In the genomic region with DNA sequence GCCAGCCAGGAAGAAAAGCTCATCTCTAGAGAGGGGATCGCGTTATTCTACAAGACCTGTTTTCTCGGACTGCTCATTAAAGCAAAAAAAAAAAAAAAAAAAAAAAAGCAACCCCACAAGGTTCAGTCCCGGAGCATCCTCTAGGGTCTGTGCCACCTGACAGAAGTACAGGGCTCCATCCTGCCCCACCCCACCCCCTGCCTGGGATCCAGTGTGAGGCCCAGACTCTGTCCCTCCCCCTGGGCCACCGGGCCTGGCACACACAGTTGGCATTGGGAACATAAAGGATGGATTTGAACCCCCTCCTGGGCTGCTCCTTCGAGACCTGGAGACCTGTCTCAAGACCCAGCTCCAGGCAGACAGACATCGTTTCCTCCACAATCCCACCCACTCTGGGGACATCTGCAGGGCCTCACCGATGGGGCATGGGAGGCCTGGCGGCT, we compare ENCODE assay signal across 7 cellular contexts. TPM values are rescaled to one million over a fixed set of nuclear protein-coding genes. Genes with fewer than 3 reads are reported as not detected.
DNase-seq lines count a peak whose midpoint lies in the region; ATAC-seq and TF ChIP-seq lines count a peak whose summit lies in the region.

No MANE protein-coding gene starts in this region.

- in situ Hi-C loops in SK-MEL-5 (cut with HindIII; ENCODE audit: low pct_unique_long_range_greater_than_20kb, low sequenced_read_pairs), result no loop called here

- no peak for TF ChIP-seq EP300 in ovary (IDR thresholded peaks at IDR 0.05)

- no peak overlapping the region for H2AFZ ChIP-seq in HCT116 (ENCODE audit: low read depth, low read length, poor library complexity, severe bottlenecking)

- RAD21 ChIA-PET in HCT116 (lab: Charles Lee; ENCODE audit: low non-redundant PET in 1 of 2, low total read pairs in 2 of 2, uncharacterized antibody in 2 of 2, unreplicated experiment in 2 of 2), result no interaction called here

- TF ChIP-seq POLR2A in HCT116 (IDR thresholded peaks at IDR 0.05; ENCODE audit: borderline replicate concordance, extremely low read depth, insufficient read depth, insufficient read length) (no peak), ovary (IDR thresholded peaks at IDR 0.05) (no peak)

- H3K4me1 ChIP-seq in HCT116 (ENCODE audit: control insufficient read depth in 1 of 2, insufficient read depth in 2 of 2, low read length in 2 of 2) (peaks cover 17 to 47% of the 10 kb centered on the region in 2 experiments), ovary (ENCODE audit: insufficient read depth) (peaks cover 5% of the 10 kb centered on the region)

- H3K9me2 ChIP-seq in HCT116 (ENCODE audit: insufficient read depth), result no peaks in the 10 kb centered on the region

- TF ChIP-seq RAD21 in HCT116 (IDR thresholded peaks at IDR 0.05; ENCODE audit: low read depth), result no peak

- H3K9ac ChIP-seq in HCT116 (ENCODE audit: low read length), result peak overlapping the region; percentile 73

- peak; percentile 36 for ATAC-seq in HCT116

- H3K36me3 ChIP-seq in HCT116 (ENCODE audit: control insufficient read depth in 1 of 2, insufficient read depth in 2 of 2, low read length in 2 of 2), result 0 out of 4 replicates have a peak, but pooled peaks cover 0 to 3% of the 10 kb centered on the region in 2 experiments
- no peaks in the 10 kb centered on the region for H3K36me3 ChIP-seq in ovary

- CTCF ChIA-PET in HCT116 (lab: Charles Lee), result interaction anchor here (0.7 kb wide), 1 partner anchor 399 kb away, joined by 3 read pairs; no protein-coding TSS in a partner anchor

- no peaks in the 10 kb centered on the region for H4K20me1 ChIP-seq in HCT116 (ENCODE audit: insufficient read depth)

- H3K27me3 ChIP-seq in HCT116 (ENCODE audit: insufficient read depth, low read length) (no peaks in the 10 kb centered on the region), ovary (no peaks in the 10 kb centered on the region)

- no peaks in the 10 kb centered on the region; the same call in 1 of the 2 replicates for H3K79me2 ChIP-seq in HCT116 (ENCODE audit: insufficient read depth, low read length)

- TSS peak; percentile 32 for BruUV-seq in HCT116 (replicated peaks; lab: Mats Ljungman, UMichigan)

- 28 to 35% (median 32%) methylated on average over 9 of the region's 9 CpGs for WGBS in ovary, 3 donors

- TF ChIP-seq CTCF in HCT116 (IDR thresholded peaks at IDR 0.05 in 2 of 3, conservative IDR thresholded peaks at IDR 0.05 in 1 of 3; ENCODE audit: borderline replicate concordance in 1 of 3, insufficient read depth in 1 of 3, low read depth in 2 of 3, low read length in 2 of 3) (no peak), epithelial cell of proximal tubule (conservative IDR thresholded peaks at IDR 0.05; ENCODE audit: low read depth, low read length) (no peak), ovary (IDR thresholded peaks at IDR 0.05) (no peak)

- no peak for DNase-seq in HCT116 (ENCODE audit: low read depth, low spot score)
- peak; percentile 20 for DNase-seq in SK-MEL-5 (ENCODE audit: low read depth, low spot score)
- no peak for DNase-seq in epithelial cell of proximal tubule (ENCODE audit: low read depth)
- DNase-seq in ovary, result peak in 3 of 5 donors; percentile 33 to 51 (median 47)
- no peak for DNase-seq in NCI-H2081 (lab: John Stamatoyannopoulos, UW)
- DNase-seq in NCI-H2107 (lab: John Stamatoyannopoulos, UW), result no peak
- no peak for DNase-seq in inferior parietal cortex (ENCODE audit: extremely low spot score)

- POLR2A ChIA-PET in HCT116 (lab: Charles Lee), result no interaction called here

- H3K27ac ChIP-seq in HCT116 (ENCODE audit: low read depth, low read length) (peak overlapping the region; percentile 52; the same call in 1 of the 2 replicates), ovary (peak overlapping the region in 1 of 2 donors; percentile 8)

- H3K4me2 ChIP-seq in HCT116 (ENCODE audit: low read length), result peak overlapping the region; percentile 92

- intact Hi-C loops in HCT116 (cut with micrococcal nuclease), result no loop called here
- intact Hi-C loops in ovary (cut with DNase I), result no loop called here

- H3K9me3 ChIP-seq in HCT116 (ENCODE audit: control insufficient read depth in 1 of 2, insufficient read depth in 1 of 2, low read depth in 1 of 2, low read length in 2 of 2), result no peaks in the 10 kb centered on the region
- no peaks in the 10 kb centered on the region for H3K9me3 ChIP-seq in ovary

- peak overlapping the region; percentile 55 to 70 for H3K4me3 ChIP-seq in HCT116 (replicated peaks in 1 of 2; ENCODE audit: low read depth in 1 of 2, low read length in 2 of 2)
- H3K4me3 ChIP-seq in epithelial cell of proximal tubule (ENCODE audit: low read depth, low read length), result peak overlapping the region; percentile 84
- peak overlapping the region; percentile 78 for H3K4me3 ChIP-seq in ovary

TF ChIP-seq in HCT116, 20 proteins besides CTCF, POLR2A, EP300 and RAD21:
- TF ChIP-seq, protein P1, sequence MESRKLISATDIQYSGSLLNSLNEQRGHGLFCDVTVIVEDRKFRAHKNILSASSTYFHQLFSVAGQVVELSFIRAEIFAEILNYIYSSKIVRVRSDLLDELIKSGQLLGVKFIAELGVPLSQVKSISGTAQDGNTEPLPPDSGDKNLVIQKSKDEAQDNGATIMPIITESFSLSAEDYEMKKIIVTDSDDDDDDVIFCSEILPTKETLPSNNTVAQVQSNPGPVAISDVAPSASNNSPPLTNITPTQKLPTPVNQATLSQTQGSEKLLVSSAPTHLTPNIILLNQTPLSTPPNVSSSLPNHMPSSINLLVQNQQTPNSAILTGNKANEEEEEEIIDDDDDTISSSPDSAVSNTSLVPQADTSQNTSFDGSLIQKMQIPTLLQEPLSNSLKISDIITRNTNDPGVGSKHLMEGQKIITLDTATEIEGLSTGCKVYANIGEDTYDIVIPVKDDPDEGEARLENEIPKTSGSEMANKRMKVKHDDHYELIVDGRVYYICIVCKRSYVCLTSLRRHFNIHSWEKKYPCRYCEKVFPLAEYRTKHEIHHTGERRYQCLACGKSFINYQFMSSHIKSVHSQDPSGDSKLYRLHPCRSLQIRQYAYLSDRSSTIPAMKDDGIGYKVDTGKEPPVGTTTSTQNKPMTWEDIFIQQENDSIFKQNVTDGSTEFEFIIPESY (IDR thresholded peaks at IDR 0.05; ENCODE audit: extremely low read depth, insufficient replicate concordance, low read length), result no peak
- no peak for TF ChIP-seq ELF1 (IDR thresholded peaks at IDR 0.05; ENCODE audit: borderline replicate concordance, low read depth)

RNA-seq across cellular contexts. Expression of a gene that starts 0.7 kb away (rescaled TPM):
- total RNA-seq in HCT116 (2021; ENCODE audit: unreplicated experiment) (13.2 TPM), epithelial cell of proximal tubule (35.7 and 46.6 TPM in 2 replicates), ovary (10 to 100 TPM in 6 of 7 donors, 1 to 10 TPM in 1; 6.4 to 18.9 (median 16.3) TPM)
- polyA plus RNA-seq in HCT116 (2012), result 10.3 and 14.2 TPM in 2 replicates
- 21.4 and 22.3 TPM in 2 replicates for total RNA-seq in SK-MEL-5 (2014; rRNA removed; shearing (Covaris generic))
- polyA plus RNA-seq in SK-MEL-5 (2015; cell fraction: cytosol; rRNA removed), result 49.1 and 49.3 TPM in 2 replicates
- polyA plus RNA-seq in SK-MEL-5 (2015; cell fraction: nucleus; rRNA removed), result 10.4 and 25.6 TPM in 2 replicates
- 10 to 100 TPM in 1 of 2 donors, 1 to 10 TPM in 1; 3.2 to 10.0 TPM for polyA plus RNA-seq in ovary

RNA-seq across cellular contexts. Expression of a gene that starts 30.6 kb away (rescaled TPM):
- total RNA-seq in HCT116 (2021; ENCODE audit: unreplicated experiment) (14.9 TPM), epithelial cell of proximal tubule (19.3 and 26.9 TPM in 2 replicates), ovary (10 to 100 TPM in 5 of 7 donors, 1 to 10 TPM in 2; 9.8 to 15.5 (median 12.2) TPM)
- polyA plus RNA-seq in HCT116 (2012), result 8.1 and 10.8 TPM in 2 replicates
- total RNA-seq in SK-MEL-5 (2014; rRNA removed; shearing (Covaris generic)), result 17.9 and 19.5 TPM in 2 replicates
- polyA plus RNA-seq in SK-MEL-5 (2015; cell fraction: cytosol; rRNA removed), result 33.2 and 34.3 TPM in 2 replicates
- 4.6 and 7.7 TPM in 2 replicates for polyA plus RNA-seq in SK-MEL-5 (2015; cell fraction: nucleus; rRNA removed)
- polyA plus RNA-seq in ovary, result 10 to 100 TPM in 1 of 2 donors, 1 to 10 TPM in 1; 6.2 to 11.9 TPM

RNA-seq across cellular contexts. Expression of a gene that starts 30.7 kb away (rescaled TPM):
- total RNA-seq in HCT116 (2021; ENCODE audit: unreplicated experiment), result 39.5 TPM
- 27.4 and 29.2 TPM in 2 replicates for polyA plus RNA-seq in HCT116 (2012)
- total RNA-seq in SK-MEL-5 (2014; rRNA removed; shearing (Covaris generic)), result 33.3 and 37.2 TPM in 2 replicates
- polyA plus RNA-seq in SK-MEL-5 (2015; cell fraction: cytosol; rRNA removed), result 61.9 and 62.3 TPM in 2 replicates
- 46.8 and 60.7 TPM in 2 replicates for polyA plus RNA-seq in SK-MEL-5 (2015; cell fraction: nucleus; rRNA removed)
- 27.9 and 30.1 TPM in 2 replicates for total RNA-seq in epithelial cell of proximal tubule
- 10 to 100 TPM; 10.7 to 26.2 (median 14.6) TPM for total RNA-seq in ovary
- polyA plus RNA-seq in ovary, result 10 to 100 TPM in 1 of 2 donors, 1 to 10 TPM in 1; 3.4 to 12.6 TPM

RNA-seq across cellular contexts. Expression of a gene that starts 37.9 kb away (rescaled TPM):
- 23.0 TPM for total RNA-seq in HCT116 (2021; ENCODE audit: unreplicated experiment)
- polyA plus RNA-seq in HCT116 (2012), result 17.6 and 18.4 TPM in 2 replicates
- total RNA-seq in SK-MEL-5 (2014; rRNA removed; shearing (Covaris generic)), result 25.8 and 25.9 TPM in 2 replicates
- polyA plus RNA-seq in SK-MEL-5 (2015; cell fraction: cytosol; rRNA removed), result 30.5 and 32.9 TPM in 2 replicates
- 118 and 121 TPM in 2 replicates for polyA plus RNA-seq in SK-MEL-5 (2015; cell fraction: nucleus; rRNA removed)
- total RNA-seq in epithelial cell of proximal tubule, result 13.2 and 16.1 TPM in 2 replicates
- 10 to 100 TPM; 17.4 to 28.8 (median 23.9) TPM for total RNA-seq in ovary
- 10 to 100 TPM; 23.4 to 26.9 TPM for polyA plus RNA-seq in ovary

RNA-seq across cellular contexts. Expression of a gene that starts 44.7 kb away (rescaled TPM):
- total RNA-seq in HCT116 (2021; ENCODE audit: unreplicated experiment) (54.9 TPM), epithelial cell of proximal tubule (32.8 and 47.4 TPM in 2 replicates), ovary (10 to 100 TPM; 17.7 to 48.0 (median 40.2) TPM)
- polyA plus RNA-seq in HCT116 (2012), result 89.9 and 111 TPM in 2 replicates
- total RNA-seq in SK-MEL-5 (2014; rRNA removed; shearing (Covaris generic)), result 81.3 and 105 TPM in 2 replicates
- 75.3 and 92.4 TPM in 2 replicates for polyA plus RNA-seq in SK-MEL-5 (2015; cell fraction: cytosol; rRNA removed)
- polyA plus RNA-seq in SK-MEL-5 (2015; cell fraction: nucleus; rRNA removed), result 14.8 and 21.8 TPM in 2 replicates
- 10 to 100 TPM; 41.9 to 77.1 TPM for polyA plus RNA-seq in ovary

Comparison
In these comparisons a context has a peak if more than half of its experiments do, and no peak if none do; other contexts are left out.
1. DNase-seq: peak in SK-MEL-5 (single experiment) and ovary (3 of 5); none in HCT116 (single experiment), epithelial cell of proximal tubule (single experiment), NCI-H2081 (0 of 2), NCI-H2107 (single experiment) and inferior parietal cortex (single experiment).
2. Peak in every context shown above with its lines, with median percentiles within 50 percentile points of each other: H3K4me3 ChIP-seq.